ENCODE assay signal across 8 cellular contexts in the genomic region with DNA sequence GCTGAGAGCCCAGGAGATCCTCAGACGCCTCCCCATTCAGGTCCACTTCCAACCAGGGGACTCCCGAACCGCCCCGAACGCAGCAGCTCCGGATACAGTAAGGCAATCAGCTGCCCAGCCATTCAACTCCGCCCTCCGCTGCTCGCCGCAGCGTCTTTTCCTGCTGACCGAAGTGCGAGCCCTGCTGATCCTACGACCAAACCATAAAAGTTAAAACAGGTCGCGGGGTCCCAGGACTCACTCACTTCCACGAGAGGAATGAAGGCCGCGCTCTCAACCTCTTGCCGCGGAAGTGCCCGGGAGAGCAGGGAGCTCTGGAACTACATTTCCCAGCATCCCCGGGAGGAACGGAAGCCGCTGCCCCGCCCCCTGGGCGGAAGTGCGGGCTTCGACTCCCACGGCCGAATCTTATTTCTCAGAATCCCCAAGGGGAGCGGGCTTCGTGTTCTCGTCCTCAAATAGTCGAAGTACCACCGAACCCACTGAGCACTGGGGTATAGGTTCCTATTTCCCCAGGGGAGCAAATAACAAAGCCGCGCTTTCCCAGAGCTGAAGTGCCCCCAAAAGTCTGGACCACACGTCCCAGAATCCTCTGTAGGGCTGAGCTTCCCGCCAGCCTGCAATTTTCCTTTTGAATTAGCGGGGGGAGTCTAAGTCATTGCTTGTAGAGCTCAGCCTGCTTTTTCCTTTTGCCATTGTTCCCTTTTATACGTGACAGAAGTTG. TPM values are rescaled to one million over a fixed set of nuclear protein-coding genes. Genes with fewer than 3 reads are reported as not detected.
DNase-seq lines count a peak whose midpoint lies in the region; ATAC-seq lines count a peak whose summit lies in the region.

A gene (minus strand): TSS at position 298 of the 724 bp plus-strand sequence. CDS start 13,097 bp downstream, outside the sequence.

- H3K27me3 ChIP-seq in CD4-positive, alpha-beta memory T cell (ENCODE audit: insufficient read depth, low read length), result no peaks in the 10 kb centered on the region

- peaks cover 0 to 2% of the 10 kb centered on the region in 2 donors for H3K27me3 Mint-ChIP-seq in CD4-positive, alpha-beta memory T cell

- peak; percentile 86 to 90 (median 86) for DNase-seq in CD4-positive, alpha-beta memory T cell
- DNase-seq in HS-5 (ENCODE audit: low read depth) (peak; percentile 80), NOMO-1 (lab: John Stamatoyannopoulos, UW; ENCODE audit: unreplicated experiment in 2 of 2) (peak; percentile 65 to 85), lung microvascular endothelial cell (ENCODE audit: low read depth in 2 of 2) (peak; percentile 89 to 91)
- peak; percentile 93 for DNase-seq in activated CD8-positive, alpha-beta memory T cell treated with anti-CD3 and anti-CD28 coated beads for 24 hours
- peak; percentile 77 for DNase-seq in effector CD8-positive, alpha-beta T cell (lab: John Stamatoyannopoulos, UW)
- peak; percentile 72 to 84 (median 80) for DNase-seq in stimulated activated CD4-positive, alpha-beta T cell treated with anti-CD3 and anti-CD28 coated beads, TNF-alpha, amount 100 ng/mL, for 48 hours (ENCODE audit: low read depth in 3 of 3)

- peak within 1 kb of the TSS; percentile 91 to 96 for H3K4me3 ChIP-seq in CD4-positive, alpha-beta memory T cell (ENCODE audit: low read length in 2 of 2)

- H3K36me3 ChIP-seq in CD4-positive, alpha-beta memory T cell (ENCODE audit: insufficient read depth, low read length), result peaks cover 7% of the 10 kb centered on the region

- CTCF ChIA-PET in CD4-positive, alpha-beta memory T cell (lab: Charles Lee; ENCODE audit: partially characterized antibody), result interaction anchor here (1.1 kb wide), 1 partner anchor 10 kb away, joined by 3 read pairs; no protein-coding TSS in a partner anchor

- peak within 1 kb of the TSS; percentile 94 to 97 (median 95) for H3K4me3 Mint-ChIP-seq in CD4-positive, alpha-beta memory T cell

- peak within 1 kb of the TSS; percentile 86 to 97 (median 96) for H3K27ac Mint-ChIP-seq in CD4-positive, alpha-beta memory T cell

- ATAC-seq in GM19467 (IDR thresholded peaks at IDR 0.05; ENCODE audit: unreplicated experiment), result peak; percentile 88

- H3K9me3 ChIP-seq in CD4-positive, alpha-beta memory T cell (ENCODE audit: control insufficient read depth in 1 of 2, low read length in 2 of 2), result no peaks in the 10 kb centered on the region

- H3K9me3 Mint-ChIP-seq in CD4-positive, alpha-beta memory T cell, result peaks cover 0 to 10% (median 6%) of the 10 kb centered on the region in 8 donors

- H3K27ac ChIP-seq in CD4-positive, alpha-beta memory T cell (ENCODE audit: low read depth, low read length), result peak within 1 kb of the TSS; percentile 71

- POLR2A ChIA-PET in CD4-positive, alpha-beta memory T cell (lab: Charles Lee; ENCODE audit: partially characterized antibody), result interaction anchor here (0.6 to 2.3 kb wide), 18 partner anchors 10 to 565 kb away, joined by 3 to 26 read pairs (median 6); a partner anchor contains a TSS

- H3K4me1 Mint-ChIP-seq in CD4-positive, alpha-beta memory T cell, result peaks cover 9 to 47% (median 21%) of the 10 kb centered on the region in 4 donors

- H3K36me3 Mint-ChIP-seq in CD4-positive, alpha-beta memory T cell, result peaks cover 38 to 40% of the 10 kb centered on the region in 2 donors

- H3K4me1 ChIP-seq in CD4-positive, alpha-beta memory T cell (ENCODE audit: insufficient read depth, low read length), result peaks cover 21% of the 10 kb centered on the region

- intact Hi-C loops in CD4-positive, alpha-beta memory T cell (cut with micrococcal nuclease), result loop anchor here (1.0 to 2.0 kb wide), 6 partner anchors 16 to 565 kb away; a partner anchor contains a TSS

RNA-seq across cellular contexts. Expression of the gene that starts here (rescaled TPM):
- total RNA-seq in CD4-positive, alpha-beta memory T cell, result 10 to 100 TPM; 25.1 to 29.6 TPM
- 10 to 100 TPM in 1 of 2 donors, 1 to 10 TPM in 1; 9.4 to 12.9 TPM for polyA plus RNA-seq in CD4-positive, alpha-beta memory T cell
- total RNA-seq in lung microvascular endothelial cell, result 13.7 and 16.9 TPM in 2 replicates

Comparison
In these comparisons a context has a peak if more than half of its experiments do, and no peak if none do; other contexts are left out.
1. Peak in every context shown above with its lines: DNase-seq, ATAC-seq, H3K4me3 ChIP-seq and H3K27ac ChIP-seq.